In genomic region chr1:48470506-48470905, GRCh38 we compare ENCODE assay signal across 8 cellular contexts. TPM values are rescaled to one million over a fixed set of nuclear protein-coding genes. Genes with fewer than 3 reads are reported as not detected.
A peak's percentile ranks its signal among the peaks of the same experiment; 100 is the strongest.
DNase-seq lines count a peak whose midpoint lies in the region; ATAC-seq and TF ChIP-seq lines count a peak whose summit lies in the region.

No MANE protein-coding gene starts in this region.

- no peaks in the 10 kb centered on the region; the same call in 1 of the 2 replicates for H3K27me3 Mint-ChIP-seq in H9 (ENCODE audit: low read depth)
- no peaks in the 10 kb centered on the region for H3K27me3 Mint-ChIP-seq in activated T-helper 17 cell treated with anti-CD3 and anti-CD28 coated beads, Interleukin-2, amount 50 U/mL, for 72 hours

- no peak for ATAC-seq in activated T-helper 17 cell treated with anti-CD3 and anti-CD28 coated beads, Interleukin-2, amount 50 U/mL, for 72 hours (replicated peaks)

- peak overlapping the region; percentile 90 to 93 for H3K4me3 Mint-ChIP-seq in H9
- H3K4me3 Mint-ChIP-seq in activated T-helper 17 cell treated with anti-CD3 and anti-CD28 coated beads, Interleukin-2, amount 50 U/mL, for 72 hours, result peak overlapping the region; percentile 90

- no peak overlapping the region for H3K9ac ChIP-seq in H9 (ENCODE audit: extremely low read depth, insufficient read length, low read length)

- peaks cover 2 to 4% (median 4%) of the 10 kb centered on the region in 3 experiments; a peak in 4 of 7 replicates for H3K36me3 Mint-ChIP-seq in H9 (ENCODE audit: insufficient read depth in 1 of 3, low read depth in 3 of 3)
- no peaks in the 10 kb centered on the region for H3K36me3 Mint-ChIP-seq in activated T-helper 17 cell treated with anti-CD3 and anti-CD28 coated beads, Interleukin-2, amount 50 U/mL, for 72 hours (ENCODE audit: low read depth)

- no peak overlapping the region for H3K23ac ChIP-seq in H9 (ENCODE audit: insufficient read length, low read depth, low read length)

- peaks cover 28 to 47% of the 10 kb centered on the region in 2 experiments for H3K4me1 Mint-ChIP-seq in H9
- H3K4me1 Mint-ChIP-seq in activated T-helper 17 cell treated with anti-CD3 and anti-CD28 coated beads, Interleukin-2, amount 50 U/mL, for 72 hours, result peaks cover 16% of the 10 kb centered on the region

- no peak overlapping the region for H3K56ac ChIP-seq in H9 (ENCODE audit: insufficient read length, low read depth, low read length)

- no peak overlapping the region for H2BK120ac ChIP-seq in H9 (ENCODE audit: low read depth, low read length, poor library complexity, severe bottlenecking)

- intact Hi-C loops in left ventricle myocardium inferior (cut with micrococcal nuclease), result no loop called here

- no peak overlapping the region for H4K8ac ChIP-seq in H9 (replicated peaks; ENCODE audit: insufficient read length, low read depth, low read length)

- H4K20me1 ChIP-seq in H9 (ENCODE audit: control insufficient read depth, insufficient read depth, insufficient read length), result no peaks in the 10 kb centered on the region

- H2BK20ac ChIP-seq in H9 (ENCODE audit: low read depth, low read length, poor library complexity, severe bottlenecking), result no peak overlapping the region

- no peaks in the 10 kb centered on the region for H3K36me3 ChIP-seq in left ventricle myocardium inferior

- H3K4ac ChIP-seq in H9 (ENCODE audit: low read depth, low read length), result no peak overlapping the region

- WGBS in H9 (ENCODE audit: extremely low coverage, insufficient read length, low lambda C conversion rate), result no CpG with 5 or more reads among the region's 6 CpGs

- DNase-seq in H9 (peak; percentile 50), left ventricle myocardium inferior (peak; percentile 42), putamen (ENCODE audit: low spot score) (peak; percentile 49), AG20443 (ENCODE audit: low spot score) (no peak), NCI-H446 treated with DMSO at 0.1 percent for 48 hours (lab: John Stamatoyannopoulos, UW) (no peak)
- DNase-seq in stimulated activated CD4-positive, alpha-beta T cell treated with anti-CD3 and anti-CD28 coated beads, Interleukin-1b, Interleukin-23, amount 100 ng/mL, for 48 hours, result no peak
- no peak for DNase-seq in activated effector memory CD4-positive, alpha-beta T cell treated with anti-CD3 and anti-CD28 coated beads, Interleukin-2, amount 50 U/mL, for 16 hours

- H3K4me3 ChIP-seq in left ventricle myocardium inferior, result peak overlapping the region; percentile 86

- no peaks in the 10 kb centered on the region for H3K79me1 ChIP-seq in H9 (ENCODE audit: insufficient read depth, low read depth, low read length, poor library complexity, severe bottlenecking)

- H3K27ac ChIP-seq in H9 (ENCODE audit: insufficient read length, low read depth, low read length) (no peak overlapping the region), left ventricle myocardium inferior (replicated peaks) (peak overlapping the region; percentile 90)

- no peaks in the 10 kb centered on the region for H3K23me2 ChIP-seq in H9 (ENCODE audit: insufficient read length, low read depth, low read length, poor library complexity, severe bottlenecking)

- H3K4me2 ChIP-seq in H9 (ENCODE audit: insufficient read depth, insufficient read length, low read length), result peak overlapping the region; percentile 59

- no peak overlapping the region for H2BK15ac ChIP-seq in H9 (ENCODE audit: low read depth, low read length)

- no peaks in the 10 kb centered on the region for H3K79me2 ChIP-seq in H9 (ENCODE audit: insufficient read depth, low read length)

- H3K27me3 ChIP-seq in H9 (ENCODE audit: insufficient read depth, low read length), result no peaks in the 10 kb centered on the region
- H3K27me3 ChIP-seq in left ventricle myocardium inferior (ENCODE audit: low read depth), result no peaks in the 10 kb centered on the region

- peak overlapping the region in 2 of 3 experiments; percentile 2 to 63; a peak in 3 of 7 replicates for H3K27ac Mint-ChIP-seq in H9
- peak overlapping the region; percentile 84 for H3K27ac Mint-ChIP-seq in activated T-helper 17 cell treated with anti-CD3 and anti-CD28 coated beads, Interleukin-2, amount 50 U/mL, for 72 hours

- H3K4me1 ChIP-seq in H9 (ENCODE audit: insufficient read depth, low read length), result no peaks in the 10 kb centered on the region; the same call in none of the 2 replicates
- peaks cover 47% of the 10 kb centered on the region for H3K4me1 ChIP-seq in left ventricle myocardium inferior

- H3K9me3 ChIP-seq in H9 (ENCODE audit: control insufficient read depth, low read depth, low read length) (no peaks in the 10 kb centered on the region), left ventricle myocardium inferior (replicated peaks) (peaks cover 5% of the 10 kb centered on the region)

- H2AFZ ChIP-seq in H9 (ENCODE audit: low read length), result no peak overlapping the region

- no peak; the same call in 2 of the 3 replicates for TF ChIP-seq CTCF in H9 (conservative IDR thresholded peaks at IDR 0.05)
- no peak for TF ChIP-seq CTCF in left ventricle myocardium inferior (IDR thresholded peaks at IDR 0.05; ENCODE audit: borderline replicate concordance)

- no peak overlapping the region for H3T11ph ChIP-seq in H9 (ENCODE audit: low read length)

- H3K9me3 Mint-ChIP-seq in H9, result peaks cover 7 to 8% of the 10 kb centered on the region in 2 experiments; a peak in 4 of 5 replicates
- H3K9me3 Mint-ChIP-seq in activated T-helper 17 cell treated with anti-CD3 and anti-CD28 coated beads, Interleukin-2, amount 50 U/mL, for 72 hours, result no peaks in the 10 kb centered on the region

- H2AK5ac ChIP-seq in H9 (ENCODE audit: insufficient read length, low read length), result no peak overlapping the region

- H4K91ac ChIP-seq in H9 (ENCODE audit: insufficient read length, low read depth, low read length), result no peak overlapping the region

- no peak overlapping the region for H3K14ac ChIP-seq in H9 (ENCODE audit: insufficient read depth, low read length)

- no peak overlapping the region for H3K18ac ChIP-seq in H9 (ENCODE audit: insufficient read length, low read depth, low read length)

- H2BK5ac ChIP-seq in H9 (ENCODE audit: insufficient read length, low read length), result no peak overlapping the region

- H2BK12ac ChIP-seq in H9 (ENCODE audit: insufficient read length, low read depth, low read length), result no peak overlapping the region

- H4K5ac ChIP-seq in H9 (ENCODE audit: insufficient read length, low read depth, low read length), result no peak overlapping the region

RNA-seq across cellular contexts. Expression of gene SPATA6, which starts 1.5 kb away (rescaled TPM):
- total RNA-seq in H9 (2021), result 8.0 and 9.9 TPM in 2 replicates
- 1 to 10 TPM; 1.1 to 2.7 TPM for total RNA-seq in activated T-helper 17 cell treated with anti-CD3 and anti-CD28 coated beads, Interleukin-2, amount 50 U/mL, for 72 hours
- 9.3 TPM for total RNA-seq in left ventricle myocardium inferior

Comparison
In these comparisons a context has a peak if more than half of its experiments do, and no peak if none do; other contexts are left out.
1. DNase-seq: peak in H9 (single experiment), left ventricle myocardium inferior (single experiment) and putamen (single experiment); none in stimulated activated CD4-positive, alpha-beta T cell treated with anti-CD3 and anti-CD28 coated beads, Interleukin-1b, Interleukin-23, amount 100 ng/mL, for 48 hours (single experiment), AG20443 (single experiment), activated effector memory CD4-positive, alpha-beta T cell treated with anti-CD3 and anti-CD28 coated beads, Interleukin-2, amount 50 U/mL, for 16 hours (single experiment) and NCI-H446 treated with DMSO at 0.1 percent for 48 hours (single experiment).